In the genomic region with DNA sequence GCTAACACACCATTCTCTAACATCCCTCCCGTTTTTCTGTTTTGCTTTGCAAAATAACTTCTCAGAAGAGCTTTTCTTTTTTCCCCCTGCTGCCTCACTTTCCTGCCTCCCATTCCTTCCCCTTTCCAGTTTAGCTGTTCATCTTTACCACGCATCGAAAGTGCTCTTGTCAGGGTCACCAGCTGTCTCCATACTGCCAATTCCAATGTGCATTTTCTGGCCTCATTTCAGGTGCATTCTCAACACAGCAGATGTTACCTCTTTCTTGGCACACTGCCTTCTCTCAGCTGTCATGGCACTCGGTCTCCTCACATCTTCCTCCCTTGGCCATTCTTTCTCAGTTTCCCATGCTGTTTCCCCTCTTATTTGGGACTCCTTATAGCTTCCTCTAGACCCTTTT, we compare ENCODE assay signal across 1 cellular context.
TF ChIP-seq lines count a peak whose summit lies in the region.

No MANE protein-coding gene starts in this region.

TF ChIP-seq in WTC11, 78 proteins besides CTCF, POLR2A, EP300 and RAD21 (continued from another document):
- TF ChIP-seq RORB (CRISPR knock-in tag; IDR thresholded peaks at IDR 0.05), result no peak
- TF ChIP-seq ZNF317 (CRISPR knock-in tag; IDR thresholded peaks at IDR 0.05; ENCODE audit: borderline replicate concordance, low read depth), result no peak
- TF ChIP-seq ATF1 (CRISPR knock-in tag; IDR thresholded peaks at IDR 0.05), result no peak
- TF ChIP-seq, protein P1, sequence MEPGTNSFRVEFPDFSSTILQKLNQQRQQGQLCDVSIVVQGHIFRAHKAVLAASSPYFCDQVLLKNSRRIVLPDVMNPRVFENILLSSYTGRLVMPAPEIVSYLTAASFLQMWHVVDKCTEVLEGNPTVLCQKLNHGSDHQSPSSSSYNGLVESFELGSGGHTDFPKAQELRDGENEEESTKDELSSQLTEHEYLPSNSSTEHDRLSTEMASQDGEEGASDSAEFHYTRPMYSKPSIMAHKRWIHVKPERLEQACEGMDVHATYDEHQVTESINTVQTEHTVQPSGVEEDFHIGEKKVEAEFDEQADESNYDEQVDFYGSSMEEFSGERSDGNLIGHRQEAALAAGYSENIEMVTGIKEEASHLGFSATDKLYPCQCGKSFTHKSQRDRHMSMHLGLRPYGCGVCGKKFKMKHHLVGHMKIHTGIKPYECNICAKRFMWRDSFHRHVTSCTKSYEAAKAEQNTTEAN (CRISPR knock-in tag; IDR thresholded peaks at IDR 0.05), result no peak
- no peak for TF ChIP-seq TEAD4 (CRISPR knock-in tag; IDR thresholded peaks at IDR 0.05)
- TF ChIP-seq, protein P2, sequence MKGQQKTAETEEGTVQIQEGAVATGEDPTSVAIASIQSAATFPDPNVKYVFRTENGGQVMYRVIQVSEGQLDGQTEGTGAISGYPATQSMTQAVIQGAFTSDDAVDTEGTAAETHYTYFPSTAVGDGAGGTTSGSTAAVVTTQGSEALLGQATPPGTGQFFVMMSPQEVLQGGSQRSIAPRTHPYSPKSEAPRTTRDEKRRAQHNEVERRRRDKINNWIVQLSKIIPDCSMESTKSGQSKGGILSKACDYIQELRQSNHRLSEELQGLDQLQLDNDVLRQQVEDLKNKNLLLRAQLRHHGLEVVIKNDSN (CRISPR knock-in tag; IDR thresholded peaks at IDR 0.05), result no peak
- TF ChIP-seq, protein P3, sequence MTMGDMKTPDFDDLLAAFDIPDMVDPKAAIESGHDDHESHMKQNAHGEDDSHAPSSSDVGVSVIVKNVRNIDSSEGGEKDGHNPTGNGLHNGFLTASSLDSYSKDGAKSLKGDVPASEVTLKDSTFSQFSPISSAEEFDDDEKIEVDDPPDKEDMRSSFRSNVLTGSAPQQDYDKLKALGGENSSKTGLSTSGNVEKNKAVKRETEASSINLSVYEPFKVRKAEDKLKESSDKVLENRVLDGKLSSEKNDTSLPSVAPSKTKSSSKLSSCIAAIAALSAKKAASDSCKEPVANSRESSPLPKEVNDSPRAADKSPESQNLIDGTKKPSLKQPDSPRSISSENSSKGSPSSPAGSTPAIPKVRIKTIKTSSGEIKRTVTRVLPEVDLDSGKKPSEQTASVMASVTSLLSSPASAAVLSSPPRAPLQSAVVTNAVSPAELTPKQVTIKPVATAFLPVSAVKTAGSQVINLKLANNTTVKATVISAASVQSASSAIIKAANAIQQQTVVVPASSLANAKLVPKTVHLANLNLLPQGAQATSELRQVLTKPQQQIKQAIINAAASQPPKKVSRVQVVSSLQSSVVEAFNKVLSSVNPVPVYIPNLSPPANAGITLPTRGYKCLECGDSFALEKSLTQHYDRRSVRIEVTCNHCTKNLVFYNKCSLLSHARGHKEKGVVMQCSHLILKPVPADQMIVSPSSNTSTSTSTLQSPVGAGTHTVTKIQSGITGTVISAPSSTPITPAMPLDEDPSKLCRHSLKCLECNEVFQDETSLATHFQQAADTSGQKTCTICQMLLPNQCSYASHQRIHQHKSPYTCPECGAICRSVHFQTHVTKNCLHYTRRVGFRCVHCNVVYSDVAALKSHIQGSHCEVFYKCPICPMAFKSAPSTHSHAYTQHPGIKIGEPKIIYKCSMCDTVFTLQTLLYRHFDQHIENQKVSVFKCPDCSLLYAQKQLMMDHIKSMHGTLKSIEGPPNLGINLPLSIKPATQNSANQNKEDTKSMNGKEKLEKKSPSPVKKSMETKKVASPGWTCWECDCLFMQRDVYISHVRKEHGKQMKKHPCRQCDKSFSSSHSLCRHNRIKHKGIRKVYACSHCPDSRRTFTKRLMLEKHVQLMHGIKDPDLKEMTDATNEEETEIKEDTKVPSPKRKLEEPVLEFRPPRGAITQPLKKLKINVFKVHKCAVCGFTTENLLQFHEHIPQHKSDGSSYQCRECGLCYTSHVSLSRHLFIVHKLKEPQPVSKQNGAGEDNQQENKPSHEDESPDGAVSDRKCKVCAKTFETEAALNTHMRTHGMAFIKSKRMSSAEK (CRISPR knock-in tag; IDR thresholded peaks at IDR 0.05; ENCODE audit: borderline replicate concordance), result no peak
- no peak for TF ChIP-seq SP1 (CRISPR knock-in tag; conservative IDR thresholded peaks at IDR 0.05)
- TF ChIP-seq SMAD3 (CRISPR knock-in tag; IDR thresholded peaks at IDR 0.05; ENCODE audit: borderline replicate concordance), result no peak
- TF ChIP-seq FOXK1 (CRISPR knock-in tag; IDR thresholded peaks at IDR 0.05), result no peak
- no peak for TF ChIP-seq TCF7 (CRISPR knock-in tag; IDR thresholded peaks at IDR 0.05; ENCODE audit: low read depth)
- TF ChIP-seq, protein P4, sequence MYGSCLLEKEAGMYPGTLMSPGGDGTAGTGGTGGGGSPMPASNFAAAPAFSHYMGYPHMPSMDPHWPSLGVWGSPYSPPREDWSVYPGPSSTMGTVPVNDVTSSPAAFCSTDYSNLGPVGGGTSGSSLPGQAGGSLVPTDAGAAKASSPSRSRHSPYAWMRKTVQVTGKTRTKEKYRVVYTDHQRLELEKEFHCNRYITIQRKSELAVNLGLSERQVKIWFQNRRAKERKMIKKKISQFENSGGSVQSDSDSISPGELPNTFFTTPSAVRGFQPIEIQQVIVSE (CRISPR knock-in tag; IDR thresholded peaks at IDR 0.05; ENCODE audit: borderline replicate concordance), result no peak
- TF ChIP-seq, protein P5, sequence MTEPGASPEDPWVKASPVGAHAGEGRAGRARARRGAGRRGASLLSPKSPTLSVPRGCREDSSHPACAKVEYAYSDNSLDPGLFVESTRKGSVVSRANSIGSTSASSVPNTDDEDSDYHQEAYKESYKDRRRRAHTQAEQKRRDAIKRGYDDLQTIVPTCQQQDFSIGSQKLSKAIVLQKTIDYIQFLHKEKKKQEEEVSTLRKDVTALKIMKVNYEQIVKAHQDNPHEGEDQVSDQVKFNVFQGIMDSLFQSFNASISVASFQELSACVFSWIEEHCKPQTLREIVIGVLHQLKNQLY (CRISPR knock-in tag; IDR thresholded peaks at IDR 0.05), result no peak
- TF ChIP-seq, protein P6, sequence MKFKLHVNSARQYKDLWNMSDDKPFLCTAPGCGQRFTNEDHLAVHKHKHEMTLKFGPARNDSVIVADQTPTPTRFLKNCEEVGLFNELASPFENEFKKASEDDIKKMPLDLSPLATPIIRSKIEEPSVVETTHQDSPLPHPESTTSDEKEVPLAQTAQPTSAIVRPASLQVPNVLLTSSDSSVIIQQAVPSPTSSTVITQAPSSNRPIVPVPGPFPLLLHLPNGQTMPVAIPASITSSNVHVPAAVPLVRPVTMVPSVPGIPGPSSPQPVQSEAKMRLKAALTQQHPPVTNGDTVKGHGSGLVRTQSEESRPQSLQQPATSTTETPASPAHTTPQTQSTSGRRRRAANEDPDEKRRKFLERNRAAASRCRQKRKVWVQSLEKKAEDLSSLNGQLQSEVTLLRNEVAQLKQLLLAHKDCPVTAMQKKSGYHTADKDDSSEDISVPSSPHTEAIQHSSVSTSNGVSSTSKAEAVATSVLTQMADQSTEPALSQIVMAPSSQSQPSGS (CRISPR knock-in tag; IDR thresholded peaks at IDR 0.05; ENCODE audit: borderline replicate concordance, low read depth), result no peak
- no peak for TF ChIP-seq ZNF671 (CRISPR knock-in tag; IDR thresholded peaks at IDR 0.05)
- no peak for TF ChIP-seq GABPB1 (CRISPR knock-in tag; IDR thresholded peaks at IDR 0.05)
- TF ChIP-seq ETV6 (CRISPR knock-in tag; IDR thresholded peaks at IDR 0.05), result no peak
TF ChIP-seq in WTC11: peak in this region for 0.
